25 cellular contexts compared by ENCODE assay signal in genomic region chr18:49677081-49677480, GRCh38.
DNase-seq lines count a peak whose midpoint lies in the region; ATAC-seq, FAIRE-seq and TF ChIP-seq lines count a peak whose summit lies in the region.
"Had no signal": no experiment of that assay in that cellular context is flagged by ENCODE, and none has a peak within 500 bp of the region (broad histone marks: within the 10 kb centered on the region; RNA-seq: fewer than 3 reads in every experiment).

No MANE protein-coding gene starts in this region.

- H4K91ac ChIP-seq in mesenchymal stem cell (ENCODE audit: low read length): no peak overlapping the region

- no peak overlapping the region for H3K4ac ChIP-seq in mesenchymal stem cell (ENCODE audit: low read depth in 1 of 2, low read length in 2 of 2)

- no peaks in the 10 kb centered on the region for H3K9me3 ChIP-seq in BLaER1 treated with 17β-estradiol and CSF1 and Interleukin-3, amounts not matched to agents 10 nM and 100 nM (replicated peaks in 1 of 11)
- H3K9me3 ChIP-seq in fibroblast of lung (ENCODE audit: control insufficient read depth, insufficient read depth, low read depth, low read length): no peaks in the 10 kb centered on the region
- no peaks in the 10 kb centered on the region for H3K9me3 ChIP-seq in mesenchymal stem cell (ENCODE audit: control insufficient read depth, low read length)
- H3K9me3 ChIP-seq in small intestine (ENCODE audit: control insufficient read depth, low read depth): no peaks in the 10 kb centered on the region
- H3K9me3 ChIP-seq: A549, BE2C, Caco-2 had no signal

- no peaks in the 10 kb centered on the region for H3K36me3 ChIP-seq in BLaER1 treated with 17β-estradiol and CSF1 and Interleukin-3, amounts not matched to agents 10 nM and 100 nM
- H3K36me3 ChIP-seq in fibroblast of lung (ENCODE audit: control insufficient read depth, insufficient read depth, low read length) (no peaks in the 10 kb centered on the region), mesenchymal stem cell (ENCODE audit: control insufficient read depth in 1 of 2, insufficient read depth in 2 of 2, low read depth in 1 of 2, low read length in 2 of 2) (no peaks in the 10 kb centered on the region), small intestine (ENCODE audit: control insufficient read depth in 2 of 2, insufficient read depth in 2 of 2, low read length in 2 of 2) (no peaks in the 10 kb centered on the region)
- H3K36me3 ChIP-seq: BE2C had no signal

- no peaks in the 10 kb centered on the region for H3K36me3 Mint-ChIP-seq in naive thymus-derived CD8-positive, alpha-beta T cell
- H3K36me3 Mint-ChIP-seq: CD4-positive, CD25-positive, alpha-beta regulatory T cell; CD8-positive, alpha-beta T cell had no signal

- FAIRE-seq in small intestine (lab: Jason Lieb, UNC) (no peak), GM12892 (lab: Jason Lieb, UNC) (no peak)
- FAIRE-seq: A549, GM12878 had no signal

- no peaks in the 10 kb centered on the region for H3K79me1 ChIP-seq in mesenchymal stem cell (replicated peaks; ENCODE audit: low read length, poor library complexity, severe bottlenecking)

- no peak overlapping the region for H2AFZ ChIP-seq in fibroblast of lung (ENCODE audit: low read length)
- no peak overlapping the region for H2AFZ ChIP-seq in mesenchymal stem cell (ENCODE audit: low read depth, low read length)
- H2AFZ ChIP-seq: GM23338 had no signal

- DNase-seq in LHCN-M2 (ENCODE audit: low read depth) (peak; percentile 21), fibroblast of lung (ENCODE audit: low read depth in 2 of 2) (peak; percentile 14 to 15), mesenchymal stem cell (peak; percentile 60), small intestine (no peak), GM12892 (ENCODE audit: insufficient read length) (no peak)
- no peak for DNase-seq in naive thymus-derived CD8-positive, alpha-beta T cell
- DNase-seq: 8988T; ACHN; AML-193; BE2C; Caco-2; CD4-positive, CD25-positive, alpha-beta regulatory T cell; CD8-positive, alpha-beta T cell; DMS153; DND-41; EL; GDM1; H9 had no signal

- H3K14ac ChIP-seq in mesenchymal stem cell (ENCODE audit: low read length in 2 of 2): peak overlapping the region in 1 of 2 experiments; percentile 26

- H2AK5ac ChIP-seq in mesenchymal stem cell (ENCODE audit: low read length, severe bottlenecking): no peak overlapping the region

- no peak overlapping the region for H2BK15ac ChIP-seq in mesenchymal stem cell (ENCODE audit: low read depth, poor library complexity, severe bottlenecking)

- no peak overlapping the region for H3K18ac ChIP-seq in mesenchymal stem cell (ENCODE audit: low read depth in 1 of 2, low read length in 2 of 2)

- POLR2A ChIA-PET in naive thymus-derived CD8-positive, alpha-beta T cell (lab: Charles Lee): no interaction called here

- 71% methylated on average over 4 of the region's 4 CpGs for WGBS in mesenchymal stem cell
- 75 to 83% (median 83%) methylated on average over 4 of the region's 4 CpGs for WGBS in small intestine, 3 donors

- ATAC-seq in GM18867 (IDR thresholded peaks at IDR 0.05; ENCODE audit: unreplicated experiment): no peak
- no peak for ATAC-seq in naive thymus-derived CD8-positive, alpha-beta T cell
- ATAC-seq: A549; CD8-positive, alpha-beta T cell; GM23338; HCT116 had no signal

- H3K4me3 Mint-ChIP-seq in naive thymus-derived CD8-positive, alpha-beta T cell: no peak overlapping the region
- H3K4me3 Mint-ChIP-seq: CD4-positive, CD25-positive, alpha-beta regulatory T cell; CD8-positive, alpha-beta T cell; GM23338; H9 had no signal

- H3K23ac ChIP-seq in mesenchymal stem cell (ENCODE audit: low read length in 2 of 2): no peak overlapping the region

- no peak overlapping the region for H3K9ac ChIP-seq in BLaER1 treated with 17β-estradiol and CSF1 and Interleukin-3, amounts not matched to agents 10 nM and 100 nM
- H3K9ac ChIP-seq in fibroblast of lung (ENCODE audit: insufficient read depth, low read length) (no peak overlapping the region), mesenchymal stem cell (ENCODE audit: low read length) (no peak overlapping the region)

- H4K20me1 ChIP-seq in BLaER1 treated with 17β-estradiol and CSF1 and Interleukin-3, amounts not matched to agents 10 nM and 100 nM: no peaks in the 10 kb centered on the region
- no peaks in the 10 kb centered on the region for H4K20me1 ChIP-seq in fibroblast of lung (ENCODE audit: control insufficient read depth, extremely low read depth, insufficient read depth, low read length)

- H2BK12ac ChIP-seq in mesenchymal stem cell (ENCODE audit: low read length in 2 of 2): peak overlapping the region in 1 of 2 experiments; percentile 65

- no peak overlapping the region for H2BK5ac ChIP-seq in mesenchymal stem cell (ENCODE audit: low read depth, low read length, poor library complexity, severe bottlenecking)

- H3K27me3 ChIP-seq in BLaER1 treated with 17β-estradiol and CSF1 and Interleukin-3, amounts not matched to agents 10 nM and 100 nM: no peaks in the 10 kb centered on the region
- no peaks in the 10 kb centered on the region for H3K27me3 ChIP-seq in fibroblast of lung (ENCODE audit: control insufficient read depth, insufficient read depth, low read length)
- peaks cover 3 to 7% of the 10 kb centered on the region in 2 experiments for H3K27me3 ChIP-seq in mesenchymal stem cell (ENCODE audit: control insufficient read depth in 1 of 2, insufficient read depth in 1 of 2, low read length in 2 of 2)
- H3K27me3 ChIP-seq in small intestine (ENCODE audit: control insufficient read depth in 2 of 2, insufficient read depth in 2 of 2, low read length in 2 of 2): no peaks in the 10 kb centered on the region
- H3K27me3 ChIP-seq: BE2C had no signal

- no peak overlapping the region; a peak in 1 of 22 replicates for H3K27ac ChIP-seq in BLaER1 treated with 17β-estradiol and CSF1 and Interleukin-3, amounts not matched to agents 10 nM and 100 nM
- H3K27ac ChIP-seq in fibroblast of lung (ENCODE audit: insufficient read depth, low read length) (no peak overlapping the region), mesenchymal stem cell (ENCODE audit: low read length, poor library complexity, severe bottlenecking) (no peak overlapping the region), small intestine (ENCODE audit: low read depth in 1 of 2, low read length in 1 of 2) (no peak overlapping the region)
- H3K27ac ChIP-seq: A549, C4-2B had no signal

- no peaks in the 10 kb centered on the region for H3K9me3 Mint-ChIP-seq in naive thymus-derived CD8-positive, alpha-beta T cell
- H3K9me3 Mint-ChIP-seq: CD8-positive, alpha-beta T cell; GM23338; H9 had no signal

- H3K27me3 Mint-ChIP-seq in naive thymus-derived CD8-positive, alpha-beta T cell: peaks cover 1 to 12% (median 9%) of the 10 kb centered on the region in 5 donors

- H4K8ac ChIP-seq in mesenchymal stem cell (ENCODE audit: low read length): no peak overlapping the region

- peaks cover 6 to 20% (median 18%) of the 10 kb centered on the region in 10 experiments; a peak in 18 of 20 replicates for H3K4me1 ChIP-seq in BLaER1 treated with 17β-estradiol and CSF1 and Interleukin-3, amounts not matched to agents 10 nM and 100 nM
- H3K4me1 ChIP-seq in fibroblast of lung (ENCODE audit: control insufficient read depth, extremely low read depth, insufficient read depth, low read length) (no peaks in the 10 kb centered on the region), mesenchymal stem cell (ENCODE audit: control insufficient read depth, insufficient read depth, low read depth, low read length) (peaks cover under 1% of the 10 kb centered on the region), small intestine (ENCODE audit: control insufficient read depth in 2 of 2, insufficient read depth in 1 of 2, low read depth in 1 of 2, low read length in 1 of 2) (peaks cover 0 to 2% of the 10 kb centered on the region in 2 donors)
- H3K4me1 ChIP-seq: A549, BE2C, Caco-2 had no signal

- H3K4me1 Mint-ChIP-seq in naive thymus-derived CD8-positive, alpha-beta T cell: peaks cover 0 to 8% (median 2%) of the 10 kb centered on the region in 4 donors
- H3K4me1 Mint-ChIP-seq: CD4-positive, CD25-positive, alpha-beta regulatory T cell; GM23338; H9 had no signal

- H3K27ac Mint-ChIP-seq in naive thymus-derived CD8-positive, alpha-beta T cell: no peak overlapping the region
- H3K27ac Mint-ChIP-seq: CD4-positive, CD25-positive, alpha-beta regulatory T cell; CD8-positive, alpha-beta T cell; GM23338; H9 had no signal

- no peak overlapping the region for H3K4me3 ChIP-seq in BLaER1 treated with 17β-estradiol and CSF1 and Interleukin-3, amounts not matched to agents 10 nM and 100 nM
- H3K4me3 ChIP-seq in fibroblast of lung (replicated peaks in 1 of 4; ENCODE audit: control extremely low read depth in 1 of 4, insufficient read depth in 1 of 4, low read depth in 3 of 4, low read length in 4 of 4): no peak overlapping the region
- no peak overlapping the region for H3K4me3 ChIP-seq in mesenchymal stem cell (ENCODE audit: insufficient read depth in 1 of 2, low read depth in 1 of 2, low read length in 2 of 2)
- H3K4me3 ChIP-seq in small intestine (ENCODE audit: low read depth in 1 of 2, low read length in 2 of 2): no peak overlapping the region
- H3K4me3 ChIP-seq: A549, GM12878, GM23338 had no signal

- no peak for TF ChIP-seq POLR2A in GM12892 (IDR thresholded peaks at IDR 0.05; ENCODE audit: low read depth, low read length)

- H2BK120ac ChIP-seq in mesenchymal stem cell (ENCODE audit: low read depth, low read length): no peak overlapping the region

- no peak for TF ChIP-seq CTCF in fibroblast of lung (conservative IDR thresholded peaks at IDR 0.05 in 1 of 2, IDR thresholded peaks at IDR 0.05 in 1 of 2; ENCODE audit: low read depth in 1 of 2, low read length in 2 of 2)

- H3K4me2 ChIP-seq in BLaER1 treated with 17β-estradiol and CSF1 and Interleukin-3, amounts not matched to agents 10 nM and 100 nM: peak overlapping the region in 7 of 11 experiments; percentile 61 to 75 (median 66); a peak in 12 of 22 replicates
- no peak overlapping the region for H3K4me2 ChIP-seq in fibroblast of lung (ENCODE audit: extremely low read depth, insufficient read depth, low read length)
- H3K4me2 ChIP-seq in mesenchymal stem cell (ENCODE audit: low read length, poor library complexity, severe bottlenecking): no peak overlapping the region
- H3K4me2 ChIP-seq: A549, GM23338 had no signal

- no peaks in the 10 kb centered on the region for H3K79me2 ChIP-seq in fibroblast of lung (ENCODE audit: control insufficient read depth, insufficient read depth, low read length)

Comparison
In these comparisons a context has a peak if more than half of its experiments do, and no peak if none do; other contexts are left out.
1. H3K4me2 ChIP-seq: peak in BLaER1 treated with 17β-estradiol and CSF1 and Interleukin-3, amounts not matched to agents 10 nM and 100 nM (7 of 11); none in fibroblast of lung (single experiment) and mesenchymal stem cell (single experiment).
2. DNase-seq: peak in LHCN-M2 (single experiment), fibroblast of lung (2 of 2) and mesenchymal stem cell (single experiment); none in small intestine (single experiment), naive thymus-derived CD8-positive, alpha-beta T cell (0 of 10) and GM12892 (single experiment).